In genomic region chr3:33277193-33277882, GRCh38 we compare ENCODE assay signal across 1 cellular context.
TF ChIP-seq lines count a peak whose summit lies in the region.

FBXL2 (plus strand) TSS chr3:33277442; CDS start chr3:33277513, 71 bp downstream.

TF ChIP-seq in SK-N-SH treated with all-trans-retinoic acid at 6 μM for 48 hours, 23 proteins besides CTCF, POLR2A, EP300 and RAD21 (continued from another document):
- TF ChIP-seq TSHZ2 (CRISPR knock-in tag; IDR thresholded peaks at IDR 0.05) (no peak), ZFP3 (CRISPR knock-in tag; IDR thresholded peaks at IDR 0.05) (no peak)
